Comparison of ENCODE assay signal across 38 cellular contexts in the genomic region with DNA sequence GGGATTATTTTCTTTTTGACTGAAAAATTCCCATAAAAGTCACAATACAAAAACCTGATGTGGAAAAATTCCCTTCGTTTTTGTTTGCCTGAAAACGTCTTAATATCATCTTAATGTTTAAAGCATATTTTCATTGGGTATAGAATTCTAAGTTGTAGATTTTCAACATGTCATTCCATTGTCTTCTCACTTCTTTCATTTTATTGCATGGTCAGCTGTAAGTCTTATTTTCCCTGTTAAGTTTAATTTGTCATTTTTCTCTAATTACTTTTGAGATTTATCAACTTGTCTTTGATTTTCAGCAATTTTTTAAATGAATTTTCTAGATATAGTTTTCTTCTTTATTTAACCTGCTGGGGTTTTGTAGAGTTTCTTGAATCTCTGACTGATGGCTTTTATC.
"Had no signal": no experiment of that assay in that cellular context is flagged by ENCODE, and none has a peak within 500 bp of the region (broad histone marks: within the 10 kb centered on the region; RNA-seq: fewer than 3 reads in every experiment).

No MANE protein-coding gene starts in this region.

- H3K36me3 ChIP-seq: adrenal gland, ascending aorta, brain microvascular endothelial cell, breast epithelium, cardiac muscle cell had no signal

- H3K27ac ChIP-seq: adrenal gland, ascending aorta, body of pancreas, brain microvascular endothelial cell, breast epithelium, cardiac muscle cell had no signal

- DNase-seq: activated effector memory CD4-positive, alpha-beta T cell treated with anti-CD3 and anti-CD28 coated beads, Interleukin-2, amount 50 U/mL, for 16 hours; activated effector memory CD4-positive, alpha-beta T cell treated with Interleukin-2 at 50 U/mL for 16 hours; activated gamma-delta T cell; activated gamma-delta T cell treated with Interleukin-2 at 50 U/mL for 16 hours; activated naive CD4-positive, alpha-beta T cell; activated naive CD4-positive, alpha-beta T cell treated with anti-CD3 and anti-CD28 coated beads for 36 hours; activated naive CD4-positive, alpha-beta T cell treated with anti-CD3 and anti-CD28 coated beads, Interleukin-2, amount 10 ng/mL, durations not matched to agents 7 days and 5 days; activated naive CD4-positive, alpha-beta T cell treated with anti-CD3 and anti-CD28 coated beads, Interleukin-2, amount 50 U/mL, for 16 hours; activated naive CD4-positive, alpha-beta T cell treated with Interleukin-2 at 50 U/mL for 16 hours; activated naive CD8-positive, alpha-beta T cell treated with anti-CD3 and anti-CD28 coated beads for 36 hours; activated naive CD8-positive, alpha-beta T cell treated with anti-CD3 and anti-CD28 coated beads, Interleukin-2, amount 10 ng/mL, durations not matched to agents 7 days and 5 days; activated naive CD8-positive, alpha-beta T cell treated with anti-CD3 and anti-CD28 coated beads, Interleukin-2, amount 50 U/mL, for 24 hours; activated T-cell treated with anti-CD3 and anti-CD28 coated beads, Interleukin-2, amount 50 U/mL, for 4 hours; activated T-cell treated with anti-CD3 and anti-CD28 coated beads, Interleukin-2, amount 50 U/mL, for 48 hours; activated T-cell treated with anti-CD3 and anti-CD28 coated beads, Interleukin-2, amount 50 U/mL, for 72 hours; adrenal gland; amniotic stem cell; amygdala; anterior cingulate cortex; aorta; body of pancreas; brain microvascular endothelial cell; caudate nucleus; central memory CD4-positive, alpha-beta T cell; cerebellar nuclear complex had no signal

- H3K4me1 ChIP-seq: adrenal gland, ascending aorta, body of pancreas, breast epithelium had no signal

- H3K9me3 ChIP-seq: ascending aorta, body of pancreas, breast epithelium had no signal

- H3K27me3 ChIP-seq: adrenal gland, ascending aorta, body of pancreas, brain microvascular endothelial cell, breast epithelium, cardiac muscle cell had no signal

- H3K27ac Mint-ChIP-seq: activated naive CD4-positive, alpha-beta T cell treated with anti-CD3 and anti-CD28 coated beads for 36 hours; activated naive CD4-positive, alpha-beta T cell treated with anti-CD3 and anti-CD28 coated beads, Interleukin-2, amount 10 ng/mL, durations not matched to agents 7 days and 5 days; activated naive CD4-positive, alpha-beta T cell treated with anti-CD3 and anti-CD28 coated beads, Interleukin-2, amount 50 U/mL, for 24 hours; activated naive CD4-positive, alpha-beta T cell treated with anti-CD3 and anti-CD28 coated beads, Interleukin-2, amount 50 U/mL, for 72 hours; activated naive CD8-positive, alpha-beta T cell; activated naive CD8-positive, alpha-beta T cell treated with anti-CD3 and anti-CD28 coated beads for 36 hours; activated naive CD8-positive, alpha-beta T cell treated with anti-CD3 and anti-CD28 coated beads, Interleukin-2, amount 10 ng/mL, durations not matched to agents 7 days and 5 days; activated naive CD8-positive, alpha-beta T cell treated with anti-CD3 and anti-CD28 coated beads, Interleukin-2, amount 50 U/mL, for 24 hours; activated T-cell treated with anti-CD3 and anti-CD28 coated beads, Interleukin-2, amount 50 U/mL, for 72 hours; activated T-helper 1 cell treated with anti-CD3 and anti-CD28 coated beads, Interleukin-12 subunit alpha, Interleukin-12 subunit beta, Interleukin-2, Interleukin-4 antibody, amounts not matched to agents 30 ng/mL and 10 ng/mL and 1 ng/mL, durations not matched to agents 14 hours and 24 hours and 36 hours; activated T-helper 17 cell treated with anti-CD3 and anti-CD28 coated beads, Interleukin-2, amount 50 U/mL, for 72 hours; activated T-helper 2 cell treated with anti-CD3 and anti-CD28 coated beads, Interferon-gamma antibody, Interleukin-2, Interleukin-4, amounts not matched to agents 10 μg/mL and 5 μg/mL and 100 μg/mL, durations not matched to agents 14 hours and 24 hours and 36 hours; brain had no signal

- H3K9me3 Mint-ChIP-seq: activated naive CD4-positive, alpha-beta T cell treated with anti-CD3 and anti-CD28 coated beads, Interleukin-2, amount 10 ng/mL, durations not matched to agents 7 days and 5 days; activated naive CD8-positive, alpha-beta T cell treated with anti-CD3 and anti-CD28 coated beads, Interleukin-2, amount 10 ng/mL, durations not matched to agents 7 days and 5 days; activated T-helper 1 cell treated with anti-CD3 and anti-CD28 coated beads, Interleukin-12 subunit alpha, Interleukin-12 subunit beta, Interleukin-2, Interleukin-4 antibody, amounts not matched to agents 30 ng/mL and 10 ng/mL and 1 ng/mL, durations not matched to agents 14 hours and 24 hours and 36 hours; activated T-helper 17 cell treated with anti-CD3 and anti-CD28 coated beads, Interleukin-2, amount 50 U/mL, for 72 hours; activated T-helper 2 cell treated with anti-CD3 and anti-CD28 coated beads, Interferon-gamma antibody, Interleukin-2, Interleukin-4, amounts not matched to agents 10 μg/mL and 5 μg/mL and 100 μg/mL, durations not matched to agents 14 hours and 24 hours and 36 hours; central memory CD8-positive, alpha-beta T cell had no signal

- H3K36me3 Mint-ChIP-seq: activated naive CD4-positive, alpha-beta T cell treated with anti-CD3 and anti-CD28 coated beads, Interleukin-2, amount 10 ng/mL, durations not matched to agents 7 days and 5 days; activated naive CD4-positive, alpha-beta T cell treated with anti-CD3 and anti-CD28 coated beads, Interleukin-2, amount 50 U/mL, for 24 hours; activated naive CD4-positive, alpha-beta T cell treated with anti-CD3 and anti-CD28 coated beads, Interleukin-2, amount 50 U/mL, for 72 hours; activated naive CD8-positive, alpha-beta T cell; activated naive CD8-positive, alpha-beta T cell treated with anti-CD3 and anti-CD28 coated beads for 36 hours; activated naive CD8-positive, alpha-beta T cell treated with anti-CD3 and anti-CD28 coated beads, Interleukin-2, amount 10 ng/mL, durations not matched to agents 7 days and 5 days; brain had no signal

- H3K4me3 ChIP-seq: adrenal gland, ascending aorta, body of pancreas, breast epithelium, cardiac muscle cell had no signal

- H3K4me3 Mint-ChIP-seq: activated naive CD4-positive, alpha-beta T cell treated with anti-CD3 and anti-CD28 coated beads for 36 hours; activated naive CD4-positive, alpha-beta T cell treated with anti-CD3 and anti-CD28 coated beads, Interleukin-2, amount 10 ng/mL, durations not matched to agents 7 days and 5 days; activated naive CD4-positive, alpha-beta T cell treated with anti-CD3 and anti-CD28 coated beads, Interleukin-2, amount 50 U/mL, for 24 hours; activated naive CD8-positive, alpha-beta T cell; activated naive CD8-positive, alpha-beta T cell treated with anti-CD3 and anti-CD28 coated beads for 36 hours; activated naive CD8-positive, alpha-beta T cell treated with anti-CD3 and anti-CD28 coated beads, Interleukin-2, amount 10 ng/mL, durations not matched to agents 7 days and 5 days; activated naive CD8-positive, alpha-beta T cell treated with anti-CD3 and anti-CD28 coated beads, Interleukin-2, amount 50 U/mL, for 24 hours; activated T-cell treated with anti-CD3 and anti-CD28 coated beads, Interleukin-2, amount 50 U/mL, for 4 hours; activated T-cell treated with anti-CD3 and anti-CD28 coated beads, Interleukin-2, amount 50 U/mL, for 72 hours; activated T-helper 1 cell treated with anti-CD3 and anti-CD28 coated beads, Interleukin-12 subunit alpha, Interleukin-12 subunit beta, Interleukin-2, Interleukin-4 antibody, amounts not matched to agents 30 ng/mL and 10 ng/mL and 1 ng/mL, durations not matched to agents 14 hours and 24 hours and 36 hours; activated T-helper 17 cell treated with anti-CD3 and anti-CD28 coated beads, Interleukin-2, amount 50 U/mL, for 72 hours; brain; central memory CD8-positive, alpha-beta T cell had no signal

- H3K27me3 Mint-ChIP-seq: activated naive CD4-positive, alpha-beta T cell treated with anti-CD3 and anti-CD28 coated beads, Interleukin-2, amount 10 ng/mL, durations not matched to agents 7 days and 5 days; activated naive CD8-positive, alpha-beta T cell treated with anti-CD3 and anti-CD28 coated beads, Interleukin-2, amount 10 ng/mL, durations not matched to agents 7 days and 5 days had no signal

- FAIRE-seq: astrocyte, bronchial epithelial cell had no signal

- H3K4me1 Mint-ChIP-seq: activated naive CD4-positive, alpha-beta T cell treated with anti-CD3 and anti-CD28 coated beads, Interleukin-2, amount 10 ng/mL, durations not matched to agents 7 days and 5 days; activated naive CD4-positive, alpha-beta T cell treated with anti-CD3 and anti-CD28 coated beads, Interleukin-2, amount 50 U/mL, for 24 hours; activated naive CD8-positive, alpha-beta T cell treated with anti-CD3 and anti-CD28 coated beads for 36 hours; activated naive CD8-positive, alpha-beta T cell treated with anti-CD3 and anti-CD28 coated beads, Interleukin-2, amount 10 ng/mL, durations not matched to agents 7 days and 5 days; activated naive CD8-positive, alpha-beta T cell treated with anti-CD3 and anti-CD28 coated beads, Interleukin-2, amount 50 U/mL, for 24 hours; activated T-helper 17 cell treated with anti-CD3 and anti-CD28 coated beads, Interleukin-2, amount 50 U/mL, for 72 hours; brain; central memory CD8-positive, alpha-beta T cell had no signal

- ATAC-seq: activated naive CD4-positive, alpha-beta T cell treated with anti-CD3 and anti-CD28 coated beads, Interleukin-2, amount 50 U/mL, for 72 hours; activated naive CD8-positive, alpha-beta T cell treated with anti-CD3 and anti-CD28 coated beads, Interleukin-2, amount 50 U/mL, for 24 hours; activated T-cell treated with anti-CD3 and anti-CD28 coated beads, Interleukin-2, amount 50 U/mL, for 4 hours; activated T-cell treated with anti-CD3 and anti-CD28 coated beads, Interleukin-2, amount 50 U/mL, for 72 hours; activated T-helper 17 cell treated with anti-CD3 and anti-CD28 coated beads, Interleukin-2, amount 50 U/mL, for 72 hours; body of pancreas had no signal
